Comparison of ENCODE assay signal across 1 cellular context in genomic region chr3:38608086-38608775, GRCh38.
TF ChIP-seq lines count a peak whose summit lies in the region.

No MANE protein-coding gene starts in this region.

TF ChIP-seq in H1, 55 proteins besides CTCF, POLR2A, EP300 and RAD21:
- no peak for TF ChIP-seq SUZ12 (IDR thresholded peaks at IDR 0.05; ENCODE audit: low read length)
- TF ChIP-seq ZNF274 (IDR thresholded peaks at IDR 0.05; ENCODE audit: borderline replicate concordance, extremely low read depth, low read length) = no peak
- TF ChIP-seq SRF (IDR thresholded peaks at IDR 0.05; ENCODE audit: low read depth, low read length) = no peak
- TF ChIP-seq, protein P1, sequence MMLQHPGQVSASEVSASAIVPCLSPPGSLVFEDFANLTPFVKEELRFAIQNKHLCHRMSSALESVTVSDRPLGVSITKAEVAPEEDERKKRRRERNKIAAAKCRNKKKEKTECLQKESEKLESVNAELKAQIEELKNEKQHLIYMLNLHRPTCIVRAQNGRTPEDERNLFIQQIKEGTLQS (IDR thresholded peaks at IDR 0.05; ENCODE audit: insufficient read depth, low read depth, low read length) = no peak
- no peak for TF ChIP-seq CEBPB (IDR thresholded peaks at IDR 0.05; ENCODE audit: low read depth, low read length)
- no peak for TF ChIP-seq SIX5 (IDR thresholded peaks at IDR 0.05; ENCODE audit: low read depth, low read length)
- TF ChIP-seq CBX8 (IDR thresholded peaks at IDR 0.05; ENCODE audit: borderline replicate concordance, low read depth, low read length) = no peak
- TF ChIP-seq POU5F1 (IDR thresholded peaks at IDR 0.05; ENCODE audit: low read depth, low read length) = no peak
- TF ChIP-seq BCL11A (IDR thresholded peaks at IDR 0.05; ENCODE audit: low read depth in 2 of 2, low read length in 2 of 2) = no peak
- no peak for TF ChIP-seq EZH2 (IDR thresholded peaks at IDR 0.05; ENCODE audit: low read depth, low read length, severe bottlenecking)
- TF ChIP-seq, protein P2, sequence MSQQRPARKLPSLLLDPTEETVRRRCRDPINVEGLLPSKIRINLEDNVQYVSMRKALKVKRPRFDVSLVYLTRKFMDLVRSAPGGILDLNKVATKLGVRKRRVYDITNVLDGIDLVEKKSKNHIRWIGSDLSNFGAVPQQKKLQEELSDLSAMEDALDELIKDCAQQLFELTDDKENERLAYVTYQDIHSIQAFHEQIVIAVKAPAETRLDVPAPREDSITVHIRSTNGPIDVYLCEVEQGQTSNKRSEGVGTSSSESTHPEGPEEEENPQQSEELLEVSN (IDR thresholded peaks at IDR 0.05) = no peak
- no peak for TF ChIP-seq TAF1 (IDR thresholded peaks at IDR 0.05; ENCODE audit: low read depth, low read length)
